In the genomic region with DNA sequence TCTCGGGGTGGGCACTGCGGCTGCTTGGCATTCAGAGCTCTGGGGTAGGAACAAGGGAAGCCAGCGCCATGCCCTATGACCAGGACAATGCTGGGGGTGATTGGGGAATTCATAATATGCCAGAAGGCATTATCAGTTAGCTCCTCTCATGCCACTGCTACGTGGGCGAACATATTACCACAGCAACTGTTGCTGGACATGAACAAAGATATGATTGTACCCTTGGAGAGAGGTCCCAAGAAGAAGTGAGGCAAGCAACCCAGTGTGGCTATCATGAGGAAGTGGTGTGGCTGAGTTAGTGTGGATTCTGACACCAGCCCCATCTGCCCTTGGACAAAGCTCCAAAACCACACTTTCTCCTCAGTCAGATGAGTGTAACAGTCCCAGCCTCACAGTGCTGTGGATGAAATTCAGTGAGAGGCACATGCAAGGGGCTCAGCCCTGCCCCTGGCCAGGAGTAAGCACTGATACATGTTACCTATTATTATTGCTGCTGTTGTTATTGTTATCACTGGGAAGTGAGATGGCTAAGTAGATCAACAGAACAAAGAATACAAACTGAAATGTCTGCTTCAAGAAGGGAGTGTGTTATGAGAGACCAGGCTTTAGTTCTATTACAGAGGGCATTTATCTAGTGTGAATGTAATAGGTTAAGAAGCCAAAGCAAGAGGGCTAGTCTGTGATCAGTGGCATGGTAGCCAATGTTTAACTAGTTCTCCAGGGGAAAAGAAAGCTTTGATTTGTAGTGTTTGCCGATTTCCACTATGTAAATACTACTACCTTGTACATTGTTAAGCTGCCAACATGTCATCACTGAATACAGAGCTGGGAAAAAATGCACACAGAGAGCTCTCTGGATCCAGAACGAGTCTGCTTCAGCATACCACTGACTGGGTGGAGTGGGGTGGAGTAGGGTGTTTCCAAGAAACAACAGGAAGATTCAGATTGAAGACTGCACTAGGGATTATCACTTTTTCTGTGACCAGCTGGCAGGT, we compare ENCODE assay signal across 14 cellular contexts.
DNase-seq lines count a peak whose midpoint lies in the region; ATAC-seq, FAIRE-seq and TF ChIP-seq lines count a peak whose summit lies in the region.
"Had no signal": no experiment of that assay in that cellular context is flagged by ENCODE, and none has a peak within 500 bp of the region (broad histone marks: within the 10 kb centered on the region; RNA-seq: fewer than 3 reads in every experiment).

No MANE protein-coding gene starts in this region.

- H4K20me1 ChIP-seq in SK-N-SH (ENCODE audit: insufficient read depth): no peaks in the 10 kb centered on the region

- POLR2A ChIA-PET in SK-N-SH (lab: Yijun Ruan, JAX): no interaction called here
- POLR2A ChIA-PET in RWPE1 (lab: Yijun Ruan, JAX; ENCODE audit: low non-redundant PET): no interaction called here

- no peak overlapping the region for H3K27ac ChIP-seq in SK-N-SH (ENCODE audit: low read depth in 2 of 2, low read length in 1 of 2)
- peak overlapping the region; percentile 46 for H3K27ac ChIP-seq in RWPE1
- H3K27ac ChIP-seq: SK-N-MC, uterus had no signal

- no peaks in the 10 kb centered on the region for H3K27me3 ChIP-seq in SK-N-SH (ENCODE audit: insufficient read depth)
- H3K27me3 ChIP-seq: uterus had no signal

- TF ChIP-seq CTCF in SK-N-SH (IDR thresholded peaks at IDR 0.05): no peak
- no peak for TF ChIP-seq CTCF in RWPE1 (conservative IDR thresholded peaks at IDR 0.05; ENCODE audit: low read depth)
- no peak for TF ChIP-seq CTCF in type B pancreatic cell (conservative IDR thresholded peaks at IDR 0.05)
- no peak for TF ChIP-seq CTCF in glutamatergic neuron (IDR thresholded peaks at IDR 0.05; ENCODE audit: partially characterized antibody, unreplicated experiment)
- TF ChIP-seq CTCF in GM10266 (IDR thresholded peaks at IDR 0.05; ENCODE audit: control insufficient read depth, insufficient read depth, low read depth, missing control alignments): no peak

- H3K27me3 Mint-ChIP-seq in type B pancreatic cell: peaks cover 20% of the 10 kb centered on the region
- H3K27me3 Mint-ChIP-seq in glutamatergic neuron (ENCODE audit: unreplicated experiment): peaks cover 3% of the 10 kb centered on the region

- H3F3A ChIP-seq in SK-N-SH (replicated peaks; ENCODE audit: insufficient read depth): no peaks in the 10 kb centered on the region

- peak; percentile 91 for FAIRE-seq in islet of Langerhans (lab: Jason Lieb, UNC)

- peak overlapping the region; percentile 22 for H3K4me3 Mint-ChIP-seq in type B pancreatic cell
- H3K4me3 Mint-ChIP-seq in glutamatergic neuron (ENCODE audit: unreplicated experiment): no peak overlapping the region

- H3K9me3 Mint-ChIP-seq in type B pancreatic cell (no peaks in the 10 kb centered on the region), glutamatergic neuron (ENCODE audit: unreplicated experiment) (peaks cover 3% of the 10 kb centered on the region)

- H3K9me3 ChIP-seq in SK-N-SH: no peaks in the 10 kb centered on the region
- H3K9me3 ChIP-seq: uterus had no signal

- peak overlapping the region; percentile 87 for H3K27ac Mint-ChIP-seq in type B pancreatic cell
- H3K27ac Mint-ChIP-seq in glutamatergic neuron (ENCODE audit: unreplicated experiment): no peak overlapping the region

- no peak for TF ChIP-seq EP300 in SK-N-SH (IDR thresholded peaks at IDR 0.05; ENCODE audit: borderline replicate concordance in 1 of 2, low read depth in 1 of 2, low read length in 1 of 2)

- H3K4me1 Mint-ChIP-seq in type B pancreatic cell (ENCODE audit: unreplicated experiment) (peaks cover 9% of the 10 kb centered on the region), glutamatergic neuron (ENCODE audit: low read depth, unreplicated experiment) (peaks cover 1% of the 10 kb centered on the region)

- H2AFZ ChIP-seq in SK-N-SH (ENCODE audit: low read depth): no peak overlapping the region

- no peaks in the 10 kb centered on the region for H3K36me3 Mint-ChIP-seq in type B pancreatic cell
- H3K36me3 Mint-ChIP-seq in glutamatergic neuron (ENCODE audit: unreplicated experiment): no peaks in the 10 kb centered on the region

- no peaks in the 10 kb centered on the region for H3K79me2 ChIP-seq in SK-N-SH (ENCODE audit: insufficient read depth)

- DNase-seq in SK-N-SH: no peak
- DNase-seq in RWPE1 (ENCODE audit: low spot score): no peak
- DNase-seq in type B pancreatic cell (ENCODE audit: extremely low spot score, unreplicated experiment): no peak
- no peak for DNase-seq in glutamatergic neuron
- DNase-seq in GM10266 (ENCODE audit: extremely low spot score): no peak
- DNase-seq in cerebellar cortex (ENCODE audit: low spot score): no peak
- DNase-seq: activated CD4-positive, CD25-positive, alpha-beta regulatory T cell treated with anti-CD3 and anti-CD28 coated beads, Interleukin-2, amount 50 U/mL, for 72 hours; Kasumi-1; NCI-H226; stimulated activated CD8-positive, alpha-beta memory T cell treated with anti-CD3 and anti-CD28 coated beads, Interleukin-4, amount 100 ng/mL, for 48 hours; uterus had no signal

- CTCF ChIA-PET in SK-N-SH (lab: Yijun Ruan, JAX): interaction anchor here (0.9 kb wide), 1 partner anchor 30 kb away, joined by 4 read pairs; no protein-coding TSS in a partner anchor
- CTCF ChIA-PET in RWPE1 (lab: Yijun Ruan, JAX): interaction anchor here (0.6 to 0.7 kb wide), 2 partner anchors 34 to 904 kb away, joined by 3 to 4 read pairs; no protein-coding TSS in a partner anchor

- ATAC-seq in SK-N-SH treated with all-trans-retinoic acid at 6 μM for 48 hours: peak; percentile 61

- no peak overlapping the region for H3K9ac ChIP-seq in SK-N-SH

- H3K9me2 ChIP-seq in SK-N-SH: no peaks in the 10 kb centered on the region

- WGBS in SK-N-SH (ENCODE audit: low lambda C conversion rate): 53% methylated on average over 4 of the region's 7 CpGs

- no peak overlapping the region for H3K4me3 ChIP-seq in SK-N-SH (ENCODE audit: low read depth in 2 of 2, low read length in 1 of 2)
- H3K4me3 ChIP-seq: SK-N-MC, uterus had no signal

- H3K36me3 ChIP-seq in SK-N-SH (replicated peaks in 1 of 2; ENCODE audit: control insufficient read depth in 1 of 2, insufficient read depth in 2 of 2, low read length in 1 of 2): no peaks in the 10 kb centered on the region
- H3K36me3 ChIP-seq: uterus had no signal

- TF ChIP-seq RAD21 in SK-N-SH (IDR thresholded peaks at IDR 0.05; ENCODE audit: low read length): no peak

- H3K4me2 ChIP-seq in SK-N-SH: no peak overlapping the region; the same call in 1 of the 2 replicates

- H3K4me1 ChIP-seq in SK-N-SH (ENCODE audit: control insufficient read depth in 1 of 2, insufficient read depth in 2 of 2, low read depth in 1 of 2, low read length in 1 of 2): peaks cover 0 to 3% of the 10 kb centered on the region in 2 experiments; a peak in 1 of 4 replicates
- H3K4me1 ChIP-seq: uterus had no signal

TF ChIP-seq in SK-N-SH treated with all-trans-retinoic acid at 6 μM for 48 hours, 23 proteins besides CTCF, POLR2A, EP300 and RAD21 (continues in another document):
- TF ChIP-seq, protein P1, sequence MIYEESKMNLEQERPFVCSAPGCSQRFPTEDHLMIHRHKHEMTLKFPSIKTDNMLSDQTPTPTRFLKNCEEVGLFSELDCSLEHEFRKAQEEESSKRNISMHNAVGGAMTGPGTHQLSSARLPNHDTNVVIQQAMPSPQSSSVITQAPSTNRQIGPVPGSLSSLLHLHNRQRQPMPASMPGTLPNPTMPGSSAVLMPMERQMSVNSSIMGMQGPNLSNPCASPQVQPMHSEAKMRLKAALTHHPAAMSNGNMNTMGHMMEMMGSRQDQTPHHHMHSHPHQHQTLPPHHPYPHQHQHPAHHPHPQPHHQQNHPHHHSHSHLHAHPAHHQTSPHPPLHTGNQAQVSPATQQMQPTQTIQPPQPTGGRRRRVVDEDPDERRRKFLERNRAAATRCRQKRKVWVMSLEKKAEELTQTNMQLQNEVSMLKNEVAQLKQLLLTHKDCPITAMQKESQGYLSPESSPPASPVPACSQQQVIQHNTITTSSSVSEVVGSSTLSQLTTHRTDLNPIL (CRISPR knock-in tag; IDR thresholded peaks at IDR 0.05; ENCODE audit: low read depth): no peak
- TF ChIP-seq SNAI2 (CRISPR knock-in tag; IDR thresholded peaks at IDR 0.05) (no peak), TOX (CRISPR knock-in tag; IDR thresholded peaks at IDR 0.05; ENCODE audit: borderline replicate concordance) (no peak), RARB (CRISPR knock-in tag; IDR thresholded peaks at IDR 0.05) (no peak), ZNF70 (CRISPR knock-in tag; IDR thresholded peaks at IDR 0.05) (no peak)

TF ChIP-seq in SK-N-SH, 30 proteins besides CTCF, POLR2A, EP300 and RAD21:
- TF ChIP-seq JUND (IDR thresholded peaks at IDR 0.05): no peak
